In genomic region chr12:106307176-106307575, GRCh38 we compare ENCODE assay signal across 15 cellular contexts.
"Had no signal": no experiment of that assay in that cellular context is flagged by ENCODE, and none has a peak within 500 bp of the region (broad histone marks: within the 10 kb centered on the region; RNA-seq: fewer than 3 reads in every experiment).

No MANE protein-coding gene starts in this region.

- H3K27ac Mint-ChIP-seq: dendritic cell treated with granulocyte-macrophage colony-stimulating factor and Interleukin-4, amounts not matched to agents 40 ng/mL and 50 ng/mL, for 4 days; endodermal cell; nephron had no signal

- DNase-seq: activated CD4-positive, CD25-positive, alpha-beta regulatory T cell; activated naive CD4-positive, alpha-beta T cell; body of pancreas; cerebellar nuclear complex; erythroblast; midbrain; stimulated activated CD4-positive, alpha-beta T cell treated with anti-CD3 and anti-CD28 coated beads, Interleukin-4, amount 100 ng/mL, for 1 hour; stimulated activated CD8-positive, alpha-beta memory T cell treated with anti-CD3 and anti-CD28 coated beads, Interleukin-4, amount 100 ng/mL, for 48 hours; stomach had no signal

- H3K9me3 Mint-ChIP-seq: dendritic cell treated with granulocyte-macrophage colony-stimulating factor and Interleukin-4, amounts not matched to agents 40 ng/mL and 50 ng/mL, for 4 days; endodermal cell; nephron had no signal

- ATAC-seq: body of pancreas had no signal

- H3K27me3 ChIP-seq: body of pancreas, stomach had no signal

- H3K9me3 ChIP-seq: body of pancreas, prostate gland, stomach, thoracic aorta had no signal

- H3K36me3 ChIP-seq: prostate gland, thoracic aorta had no signal

- H3K27ac ChIP-seq: body of pancreas, prostate gland, stomach, thoracic aorta had no signal

- H3K4me3 ChIP-seq: body of pancreas, lung, prostate gland, stomach, thoracic aorta had no signal

- H3K27me3 Mint-ChIP-seq: dendritic cell treated with granulocyte-macrophage colony-stimulating factor and Interleukin-4, amounts not matched to agents 40 ng/mL and 50 ng/mL, for 4 days had no signal

- H3K4me1 ChIP-seq: prostate gland had no signal

- H3K4me3 Mint-ChIP-seq: dendritic cell treated with granulocyte-macrophage colony-stimulating factor and Interleukin-4, amounts not matched to agents 40 ng/mL and 50 ng/mL, for 4 days; endodermal cell; nephron had no signal
